Comparison of ENCODE assay signal across 18 cellular contexts in the genomic region with DNA sequence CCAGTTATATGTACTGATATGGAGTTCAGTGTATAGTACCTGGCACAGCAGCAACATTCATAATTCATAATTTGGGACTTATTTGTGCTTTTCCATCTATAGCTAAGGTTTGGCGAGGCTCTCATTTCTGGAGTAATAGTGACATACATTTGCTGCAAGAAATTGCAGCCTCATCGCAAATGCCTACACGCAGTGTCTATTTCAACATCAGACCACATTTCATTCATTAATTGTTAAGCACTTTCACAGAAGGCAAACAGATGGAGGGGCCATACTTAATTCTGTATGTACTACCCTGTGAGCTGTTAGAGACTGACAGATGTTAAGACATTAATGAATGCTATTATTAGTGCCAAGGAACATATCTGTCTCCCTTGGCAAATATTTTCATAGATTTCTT.
"Had no signal": no experiment of that assay in that cellular context is flagged by ENCODE, and none has a peak within 500 bp of the region (broad histone marks: within the 10 kb centered on the region; RNA-seq: fewer than 3 reads in every experiment).

No MANE protein-coding gene starts in this region.

- H3K27me3 ChIP-seq: right lobe of liver, vagina had no signal

- FAIRE-seq: bronchial epithelial cell had no signal

- DNase-seq: activated CD4-positive, alpha-beta memory T cell treated with anti-CD3 and anti-CD28 coated beads for 36 hours; activated gamma-delta T cell; activated naive CD8-positive, alpha-beta T cell treated with anti-CD3 and anti-CD28 coated beads, Interleukin-2, amount 10 ng/mL, durations not matched to agents 7 days and 5 days; activated T-cell treated with anti-CD3 and anti-CD28 coated beads, Interleukin-2, amount 50 U/mL, for 48 hours; aorta; dorsolateral prefrontal cortex; foreskin keratinocyte; head of caudate nucleus; nucleus accumbens; right lobe of liver; spleen; stimulated activated CD4-positive, alpha-beta T cell treated with anti-CD3 and anti-CD28 coated beads, Interleukin-1b, Interleukin-23, amount 100 ng/mL, for 48 hours had no signal

- ATAC-seq: esophagus mucosa; foreskin keratinocyte; natural killer cell treated with Interleukin-12 subunit alpha and Interleukin-12 subunit beta and Interleukin-15 and Interleukin-18, amount 100 ng/mL, for 72 hours; right lobe of liver; stimulated activated memory B cell treated with anti-CD40 and anti-IgM and Interleukin-4, amounts not matched to agents 10 μg/mL and 1 μg/mL and 100 μg/mL, for 72 hours had no signal

- H3K36me3 ChIP-seq: right lobe of liver, spleen, tibial nerve, vagina had no signal

- H3K9me3 ChIP-seq: right lobe of liver, spleen, tibial nerve, vagina had no signal

- H3K4me1 ChIP-seq: foreskin keratinocyte, right lobe of liver had no signal

- H3K27ac ChIP-seq: dorsolateral prefrontal cortex, foreskin keratinocyte, right lobe of liver, spleen, tibial nerve, vagina had no signal

- H3K4me3 ChIP-seq: dorsolateral prefrontal cortex, right lobe of liver, spleen, tibial nerve, vagina had no signal
